9 cellular contexts compared by ENCODE assay signal in the genomic region with DNA sequence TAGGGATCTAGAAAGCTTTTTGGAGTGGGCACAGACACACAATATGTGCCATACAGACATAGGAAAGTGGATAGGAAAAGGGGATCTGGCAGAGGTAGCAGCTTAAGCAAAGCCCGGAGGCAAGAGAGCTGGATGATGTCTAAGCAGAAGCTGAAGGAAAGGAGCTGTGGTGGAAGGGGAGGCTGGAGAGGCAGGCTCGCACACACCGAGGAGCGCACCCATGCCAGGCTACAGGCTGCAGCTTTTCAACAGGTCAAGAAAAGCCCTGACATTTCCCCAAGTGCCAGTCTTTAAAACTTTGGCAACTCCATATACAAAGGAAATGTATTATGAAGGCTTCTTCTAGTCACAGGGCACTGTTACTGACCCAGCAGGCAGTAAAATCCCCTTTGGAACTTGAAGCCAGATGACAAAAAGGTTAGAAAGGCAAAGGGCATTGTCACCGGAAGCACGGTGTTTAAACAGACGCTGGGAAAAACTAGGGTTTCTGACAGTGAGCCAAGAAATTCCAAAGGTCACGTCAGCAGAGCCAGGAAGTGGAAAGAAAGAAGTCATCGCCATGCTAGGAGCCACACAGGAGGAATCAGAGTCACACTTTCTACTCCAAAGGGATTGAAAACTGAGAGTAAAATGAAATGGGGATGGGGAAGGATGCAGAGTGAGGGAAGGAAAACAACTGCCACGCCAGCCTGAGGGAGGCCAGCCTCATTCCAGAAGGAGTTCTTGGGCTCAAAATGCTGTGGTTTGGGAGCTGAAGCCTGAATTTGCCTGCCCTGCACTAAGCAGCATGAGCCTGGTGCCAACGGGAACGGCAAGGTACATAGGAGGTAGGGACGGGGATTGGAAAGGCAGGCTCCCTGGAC.
DNase-seq lines count a peak whose midpoint lies in the region; ATAC-seq, FAIRE-seq and TF ChIP-seq lines count a peak whose summit lies in the region.
"Had no signal": no experiment of that assay in that cellular context is flagged by ENCODE, and none has a peak within 500 bp of the region (broad histone marks: within the 10 kb centered on the region; RNA-seq: fewer than 3 reads in every experiment).

No MANE protein-coding gene starts in this region.

- TF ChIP-seq POLR2A in H54 (IDR thresholded peaks at IDR 0.05; ENCODE audit: low read depth, low read length): no peak

- intact Hi-C loops in right cardiac atrium (cut with DNase I): no loop called here

- peak; percentile 64 for FAIRE-seq in H54 (lab: Jason Lieb, UNC)
- FAIRE-seq in small intestine (lab: Jason Lieb, UNC): peak; percentile 23

- TF ChIP-seq CTCF in VCaP (conservative IDR thresholded peaks at IDR 0.05): no peak

- peak; percentile 22 for DNase-seq in H54 (ENCODE audit: insufficient read length, low spot score)
- peak in 2 of 3 donors; percentile 31 to 49 for DNase-seq in right cardiac atrium
- peak; percentile 98 for DNase-seq in small intestine
- no peak for DNase-seq in T1000 (lab: John Stamatoyannopoulos, UW)
- no peak for DNase-seq in stimulated activated CD4-positive, alpha-beta T cell treated with anti-CD3 and anti-CD28 coated beads, Interleukin-2, amount 100 ng/mL, for 24 hours
- DNase-seq in NCI-H2227 (lab: John Stamatoyannopoulos, UW; ENCODE audit: unreplicated experiment): no peak
- DNase-seq: activated naive CD8-positive, alpha-beta T cell treated with anti-CD3 and anti-CD28 coated beads, Interleukin-2, amount 10 ng/mL, durations not matched to agents 7 days and 5 days had no signal

- 28% methylated on average over 13 of the region's 13 CpGs for WGBS in right cardiac atrium
- 9 to 31% (median 30%) methylated on average over 13 of the region's 13 CpGs for WGBS in small intestine, 3 donors

- H3K4me3 ChIP-seq in right cardiac atrium (ENCODE audit: low read length): peak overlapping the region; percentile 7
- H3K4me3 ChIP-seq in small intestine (ENCODE audit: low read depth in 1 of 2, low read length in 2 of 2): peak overlapping the region in 1 of 2 donors; percentile 52

- H3K27ac ChIP-seq in VCaP: peak overlapping the region; percentile 75
- peak overlapping the region; percentile 85 for H3K27ac ChIP-seq in right cardiac atrium (ENCODE audit: low read length)
- peak overlapping the region; percentile 83 to 93 for H3K27ac ChIP-seq in small intestine (ENCODE audit: low read depth in 1 of 2, low read length in 1 of 2)

- H3K4me1 ChIP-seq in right cardiac atrium (ENCODE audit: control insufficient read depth, insufficient read depth, low read length) (peaks cover 3% of the 10 kb centered on the region), small intestine (ENCODE audit: control insufficient read depth in 2 of 2, insufficient read depth in 1 of 2, low read depth in 1 of 2, low read length in 1 of 2) (peaks cover 3 to 7% of the 10 kb centered on the region in 2 donors)

- H3K27me3 ChIP-seq in right cardiac atrium (ENCODE audit: control insufficient read depth, insufficient read depth) (no peaks in the 10 kb centered on the region), small intestine (ENCODE audit: control insufficient read depth in 2 of 2, insufficient read depth in 2 of 2, low read length in 2 of 2) (no peaks in the 10 kb centered on the region)

- no peaks in the 10 kb centered on the region for H3K36me3 ChIP-seq in small intestine (ENCODE audit: control insufficient read depth in 2 of 2, insufficient read depth in 2 of 2, low read length in 2 of 2)

- H3K9me3 ChIP-seq in right cardiac atrium (ENCODE audit: control insufficient read depth, low read length): no peaks in the 10 kb centered on the region
- H3K9me3 ChIP-seq in small intestine (ENCODE audit: control insufficient read depth, low read depth): no peaks in the 10 kb centered on the region

- ATAC-seq in right cardiac atrium (peak; percentile 93 to 96), GM18502 (IDR thresholded peaks at IDR 0.05; ENCODE audit: poor library complexity, unreplicated experiment) (no peak)

Comparison
In these comparisons a context has a peak if more than half of its experiments do, and no peak if none do; other contexts are left out.
1. DNase-seq: peak in H54 (single experiment), right cardiac atrium (2 of 3) and small intestine (single experiment); none in T1000 (single experiment), stimulated activated CD4-positive, alpha-beta T cell treated with anti-CD3 and anti-CD28 coated beads, Interleukin-2, amount 100 ng/mL, for 24 hours (0 of 2) and NCI-H2227 (single experiment).
2. Peak in every context shown above with its lines, with median percentiles within 50 percentile points of each other: H3K27ac ChIP-seq.